Comparison of ENCODE assay signal across 28 cellular contexts in genomic region chr2:130840506-130840905, GRCh38.
"Had no signal": no experiment of that assay in that cellular context is flagged by ENCODE, and none has a peak within 500 bp of the region (broad histone marks: within the 10 kb centered on the region; RNA-seq: fewer than 3 reads in every experiment).

No MANE protein-coding gene starts in this region.

- H3K4me1 ChIP-seq: parathyroid adenoma, psoas muscle, upper lobe of right lung had no signal

- H3K4me1 Mint-ChIP-seq: mesothelial cell of epicardium; nephron; stimulated activated effector memory CD8-positive, alpha-beta T cell treated with anti-CD3 and anti-CD28 coated beads, Interleukin-12 subunit alpha, Interleukin-12 subunit beta, amount 100 ng/mL, for 72 hours had no signal

- H3K9me3 ChIP-seq: heart left ventricle, neutrophil, psoas muscle, right atrium auricular region, right lobe of liver, suprapubic skin, thoracic aorta, tibial artery, upper lobe of right lung had no signal

- H3K27ac ChIP-seq: heart left ventricle, hepatocyte, neutrophil, parathyroid adenoma, psoas muscle, right atrium auricular region, right lobe of liver, skin epidermis, suprapubic skin, thoracic aorta, tibial artery, upper lobe of right lung had no signal

- H3K36me3 ChIP-seq: heart left ventricle, neutrophil, right atrium auricular region, right lobe of liver, suprapubic skin, thoracic aorta, tibial artery, upper lobe of right lung had no signal

- H3K4me3 ChIP-seq: heart left ventricle, hepatocyte, lung, psoas muscle, right atrium auricular region, right lobe of liver, skin epidermis, suprapubic skin, thoracic aorta, tibial artery, upper lobe of right lung had no signal

- H3K4me3 Mint-ChIP-seq: mesothelial cell of epicardium; nephron; stimulated activated effector memory CD8-positive, alpha-beta T cell treated with anti-CD3 and anti-CD28 coated beads, Interleukin-12 subunit alpha, Interleukin-12 subunit beta, amount 100 ng/mL, for 72 hours; stimulated activated naive CD8-positive, alpha-beta T cell treated with anti-CD3 and anti-CD28 coated beads, Interleukin-15, Interleukin-2, amounts not matched to agents 100 ng/mL and 50 ng/mL, for 24 hours had no signal

- DNase-seq: islet precursor cell; kidney glomerular epithelial cell; left cardiac atrium; mesendoderm; naive B cell; occipital lobe; right lobe of liver; stimulated activated CD4-positive, alpha-beta T cell treated with anti-CD3 and anti-CD28 coated beads, Interleukin-4, amount 100 ng/mL, for 24 hours; stimulated activated naive CD4-positive, alpha-beta T cell; tibial artery; trophoblast cell; upper lobe of right lung had no signal

- ATAC-seq: heart left ventricle; left cardiac atrium; left lobe of liver; psoas muscle; right lobe of liver; stimulated activated effector memory CD8-positive, alpha-beta T cell treated with anti-CD3 and anti-CD28 coated beads, Interleukin-12 subunit alpha, Interleukin-12 subunit beta, amount 100 ng/mL, for 72 hours; upper lobe of right lung had no signal

- H3K9ac ChIP-seq: parathyroid adenoma had no signal

- H3K9me3 Mint-ChIP-seq: mesothelial cell of epicardium; naive B cell; nephron; neural crest cell; stimulated activated effector memory CD8-positive, alpha-beta T cell treated with anti-CD3 and anti-CD28 coated beads, Interleukin-12 subunit alpha, Interleukin-12 subunit beta, amount 100 ng/mL, for 72 hours; stimulated activated naive CD8-positive, alpha-beta T cell treated with anti-CD3 and anti-CD28 coated beads, Interleukin-15, Interleukin-2, amounts not matched to agents 100 ng/mL and 50 ng/mL, for 24 hours had no signal

- H3K27ac Mint-ChIP-seq: mesothelial cell of epicardium; naive B cell; nephron; stimulated activated effector memory CD8-positive, alpha-beta T cell treated with anti-CD3 and anti-CD28 coated beads, Interleukin-12 subunit alpha, Interleukin-12 subunit beta, amount 100 ng/mL, for 72 hours; stimulated activated naive CD8-positive, alpha-beta T cell treated with anti-CD3 and anti-CD28 coated beads, Interleukin-15, Interleukin-2, amounts not matched to agents 100 ng/mL and 50 ng/mL, for 24 hours had no signal

- H3K36me3 Mint-ChIP-seq: mesothelial cell of epicardium; naive B cell; stimulated activated effector memory CD8-positive, alpha-beta T cell treated with anti-CD3 and anti-CD28 coated beads, Interleukin-12 subunit alpha, Interleukin-12 subunit beta, amount 100 ng/mL, for 72 hours had no signal
